In genomic region chr12:104722541-104723534, GRCh38 we compare ENCODE assay signal across 1 cellular context.
TF ChIP-seq lines count a peak whose summit lies in the region.

No MANE protein-coding gene starts in this region.

TF ChIP-seq in K562, 482 proteins besides CTCF, POLR2A, EP300 and RAD21 (continued from another document):
- TF ChIP-seq MGA (IDR thresholded peaks at IDR 0.05) (no peak), MAFG (tag; conservative IDR thresholded peaks at IDR 0.05) (0 out of 2 replicates have a peak, but pooled peaks have one; percentile 7), KDM1A (IDR thresholded peaks at IDR 0.05) (peak in 1 of 2 experiments; percentile 68; a peak in 2 of 4 replicates), NR2C2 (CRISPR knock-in tag; IDR thresholded peaks at IDR 0.05) (no peak), NR2C2 (tag; IDR thresholded peaks at IDR 0.05) (no peak), ZMIZ1 (IDR thresholded peaks at IDR 0.05; ENCODE audit: low read depth in 2 of 2, low read length in 2 of 2) (no peak), MCM2 (IDR thresholded peaks at IDR 0.05; ENCODE audit: low read depth) (no peak), RBM25 (IDR thresholded peaks at IDR 0.05; ENCODE audit: low read depth, low read length, severe bottlenecking) (peak; percentile 75), ZFP36 (IDR thresholded peaks at IDR 0.05; ENCODE audit: low read depth, low read length, partially characterized antibody) (peak; percentile 61), CREB1 (IDR thresholded peaks at IDR 0.05) (peak; percentile 21; the same call in 1 of the 2 replicates), CREB1 (CRISPR knock-in tag; IDR thresholded peaks at IDR 0.05) (no peak), SRF (CRISPR knock-in tag; IDR thresholded peaks at IDR 0.05) (no peak), HMGN3 (IDR thresholded peaks at IDR 0.05; ENCODE audit: borderline replicate concordance, extremely low read depth, insufficient read length, low read depth, low read length) (no peak)
TF ChIP-seq in K562: peak in this region for 10.
